ENCODE assay signal across 11 cellular contexts in the genomic region with DNA sequence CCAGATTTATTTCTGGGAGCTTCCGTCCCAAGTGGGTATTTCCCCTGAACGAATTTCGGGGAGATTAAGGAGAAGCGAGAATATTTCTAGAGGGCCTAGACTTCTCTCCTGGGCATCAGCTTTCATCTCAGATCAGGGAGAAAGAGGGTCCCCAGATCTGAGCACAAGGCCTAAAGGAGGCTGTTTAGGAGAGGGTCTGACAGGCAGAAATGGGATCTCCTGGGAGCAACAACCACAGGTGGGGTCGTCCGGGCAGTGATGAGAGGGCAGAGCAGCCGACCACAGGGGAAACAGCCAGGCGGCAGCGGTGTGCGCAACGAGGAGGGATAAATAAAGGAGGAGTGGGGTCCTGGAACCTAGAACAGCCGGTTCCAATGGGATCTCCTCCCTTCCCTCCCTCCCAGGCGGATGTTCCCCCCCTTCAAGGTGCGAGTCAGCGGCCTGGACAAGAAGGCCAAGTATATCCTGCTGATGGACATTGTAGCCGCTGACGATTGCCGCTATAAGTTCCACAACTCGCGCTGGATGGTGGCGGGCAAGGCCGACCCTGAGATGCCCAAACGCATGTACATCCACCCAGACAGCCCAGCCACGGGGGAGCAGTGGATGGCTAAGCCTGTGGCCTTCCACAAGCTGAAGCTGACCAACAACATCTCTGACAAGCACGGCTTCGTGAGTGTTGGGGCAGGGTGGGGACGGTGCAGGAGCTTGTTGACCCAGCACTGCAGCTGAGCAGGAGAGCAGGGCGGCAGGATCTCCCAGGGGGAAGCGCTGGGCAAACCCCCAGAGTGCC. TPM values are rescaled to one million over a fixed set of nuclear protein-coding genes. Genes with fewer than 3 reads are reported as not detected.
DNase-seq lines count a peak whose midpoint lies in the region; ATAC-seq, FAIRE-seq and TF ChIP-seq lines count a peak whose summit lies in the region.
"Had no signal": no experiment of that assay in that cellular context is flagged by ENCODE, and none has a peak within 500 bp of the region (broad histone marks: within the 10 kb centered on the region; RNA-seq: fewer than 3 reads in every experiment).

No MANE protein-coding gene starts in this region.

- H3K4me1 Mint-ChIP-seq in T-helper 2 cell treated with Interferon-gamma antibody and Interleukin-4, amounts not matched to agents 5 μg/mL and 100 μg/mL, for 36 hours (ENCODE audit: low read depth): peaks cover 15% of the 10 kb centered on the region

- ATAC-seq in K562 (no peak), lower lobe of right lung (no peak)

- FAIRE-seq in K562 (lab: Jason Lieb, UNC): no peak
- FAIRE-seq: bronchial epithelial cell had no signal

- no peak for TF ChIP-seq EP300 in K562 (IDR thresholded peaks at IDR 0.05; ENCODE audit: low read length)

- H3K36me3 Mint-ChIP-seq in T-helper 2 cell treated with Interferon-gamma antibody and Interleukin-4, amounts not matched to agents 5 μg/mL and 100 μg/mL, for 36 hours (ENCODE audit: low read depth): peaks cover 3% of the 10 kb centered on the region

- no TSS peak for BruUV-seq in K562 (replicated peaks; lab: Mats Ljungman, UMichigan)

- H3K4me3 ChIP-seq in K562 (no peak overlapping the region), lower lobe of right lung (peak overlapping the region; percentile 67)

- no peaks in the 10 kb centered on the region for H3K9me1 ChIP-seq in K562 (ENCODE audit: control insufficient read depth, insufficient read depth, low read length)

- POLR2A ChIA-PET in K562 (lab: Yijun Ruan, JAX): no interaction called here

- H3K9me3 Mint-ChIP-seq in T-helper 2 cell treated with Interferon-gamma antibody and Interleukin-4, amounts not matched to agents 5 μg/mL and 100 μg/mL, for 36 hours: no peaks in the 10 kb centered on the region

- H3K9me3 ChIP-seq in K562 (replicated peaks; ENCODE audit: control insufficient read depth, insufficient read depth, low read depth, low read length) (no peaks in the 10 kb centered on the region), lower lobe of right lung (no peaks in the 10 kb centered on the region)

- in situ Hi-C loops in K562 (cut with MboI): no loop called here

- H3K4me1 ChIP-seq in K562 (replicated peaks in 1 of 2; ENCODE audit: control insufficient read depth in 2 of 2, insufficient read depth in 2 of 2, low read length in 2 of 2): peaks cover 0 to 10% of the 10 kb centered on the region in 2 experiments; a peak in 2 of 5 replicates
- peaks cover 56% of the 10 kb centered on the region for H3K4me1 ChIP-seq in lower lobe of right lung

- peak overlapping the region; percentile 45 for H3K4me3 Mint-ChIP-seq in T-helper 2 cell treated with Interferon-gamma antibody and Interleukin-4, amounts not matched to agents 5 μg/mL and 100 μg/mL, for 36 hours

- no peak for TF ChIP-seq RAD21 in K562 (CRISPR knock-in tag; conservative IDR thresholded peaks at IDR 0.05 in 1 of 2, IDR thresholded peaks at IDR 0.05 in 1 of 2)

- DNase-seq in T-helper 2 cell treated with Interferon-gamma antibody and Interleukin-4, amounts not matched to agents 5 μg/mL and 100 μg/mL, for 36 hours (ENCODE audit: low spot score): no peak
- DNase-seq in T-helper 2 cell (no peak), K562 (ENCODE audit: extremely low read depth in 1 of 4, low spot score in 3 of 4) (no peak), lower lobe of right lung (no peak), pons (ENCODE audit: low spot score) (no peak), NCI-H187 (lab: John Stamatoyannopoulos, UW) (no peak), NOMO-1 treated with DMSO at 0.1 percent for 48 hours (lab: John Stamatoyannopoulos, UW; ENCODE audit: unreplicated experiment) (no peak)
- DNase-seq: AML-193 had no signal

- no peak for TF ChIP-seq POLR2A in K562 (conservative IDR thresholded peaks at IDR 0.05)

- H3K36me3 ChIP-seq in K562 (ENCODE audit: control insufficient read depth, insufficient read depth, low read length) (no peaks in the 10 kb centered on the region), lower lobe of right lung (peaks cover 24% of the 10 kb centered on the region)

- intact Hi-C loops in K562 (cut with micrococcal nuclease) (no loop called here), lower lobe of right lung (cut with DNase I) (no loop called here)

- H3K27me3 Mint-ChIP-seq in T-helper 2 cell treated with Interferon-gamma antibody and Interleukin-4, amounts not matched to agents 5 μg/mL and 100 μg/mL, for 36 hours (ENCODE audit: low read depth): peaks cover 65% of the 10 kb centered on the region

- 14% methylated on average over 24 of the region's 29 CpGs for WGBS in K562 (ENCODE audit: insufficient coverage, low coverage, missing lambda C conversion rate)

- no peak overlapping the region for H3K4me2 ChIP-seq in K562 (ENCODE audit: insufficient read depth, low read length)

- no peaks in the 10 kb centered on the region for H4K20me1 ChIP-seq in K562 (replicated peaks; ENCODE audit: control insufficient read depth, insufficient read depth, low read length)

- no peak overlapping the region for H3K27ac Mint-ChIP-seq in T-helper 2 cell treated with Interferon-gamma antibody and Interleukin-4, amounts not matched to agents 5 μg/mL and 100 μg/mL, for 36 hours

- no peaks in the 10 kb centered on the region for H3K79me2 ChIP-seq in K562 (ENCODE audit: control insufficient read depth, insufficient read depth, low read length)

- TF ChIP-seq CTCF in K562 (IDR thresholded peaks at IDR 0.05 in 2 of 3, conservative IDR thresholded peaks at IDR 0.05 in 1 of 3; ENCODE audit: insufficient read depth in 2 of 3, low read depth in 1 of 3, low read length in 3 of 3) (no peak), lower lobe of right lung (IDR thresholded peaks at IDR 0.05) (no peak)

- CTCF ChIA-PET in K562 (lab: Yijun Ruan, JAX; ENCODE audit: low intra/inter-chr PET ratio): no interaction called here

- no peak overlapping the region for H3K9ac ChIP-seq in K562 (ENCODE audit: insufficient read depth in 1 of 2, low read depth in 2 of 2, low read length in 2 of 2)

- no peak overlapping the region for H3K27ac ChIP-seq in K562 (ENCODE audit: extremely low read depth, low read depth, low read length)
- H3K27ac ChIP-seq in lower lobe of right lung: peak overlapping the region; percentile 89
- H3K27ac ChIP-seq in temporal lobe (ENCODE audit: low read depth, low read length): peak overlapping the region; percentile 47

- no peak overlapping the region for H2AFZ ChIP-seq in K562 (ENCODE audit: low read depth, low read length)

- H3K27me3 ChIP-seq in K562 (ENCODE audit: control insufficient read depth in 2 of 2, insufficient read depth in 2 of 2, low read length in 2 of 2) (peaks cover 7 to 47% of the 10 kb centered on the region in 2 experiments; a peak in 3 of 5 replicates), lower lobe of right lung (ENCODE audit: low read depth) (peaks cover 91% of the 10 kb centered on the region)

TF ChIP-seq in K562, 482 proteins besides CTCF, POLR2A, EP300 and RAD21 (continues in another document):
- TF ChIP-seq TSC22D4 (tag; IDR thresholded peaks at IDR 0.05): no peak
- no peak for TF ChIP-seq ARID2 (IDR thresholded peaks at IDR 0.05)
- TF ChIP-seq TFAP4 (CRISPR knock-in tag; IDR thresholded peaks at IDR 0.05; ENCODE audit: borderline replicate concordance): no peak
- no peak for TF ChIP-seq ZNF444 (CRISPR knock-in tag; IDR thresholded peaks at IDR 0.05)

RNA-seq across cellular contexts. Expression of gene TBX2, which starts 1.8 kb away (rescaled TPM):
- total RNA-seq in K562 (2011; cell fraction: chromatin; rRNA removed; ENCODE audit: low replicate concordance): not detected in 2 replicates
- not detected in 2 replicates for total RNA-seq in K562 (2011; cell fraction: nucleolus; rRNA removed)
- not detected in 2 replicates for total RNA-seq in K562 (2011; cell fraction: nucleoplasm; rRNA removed)
- total RNA-seq in K562 (2014; rRNA removed) (not detected in 2 replicates), K562 (2014; rRNA removed; fragmentation: Illumina TruSeq; extraction: Trizol) (not detected in 2 replicates), K562 (2015; rRNA removed; fragmentation: Illumina TruSeq; extraction: Trizol) (not detected in 2 replicates), K562 (2021) (0.13 and 0.18 TPM in 2 replicates), lower lobe of right lung (83.3 TPM), temporal lobe (0.49 TPM)
- polyA plus RNA-seq in K562 (2011; rRNA removed) (not detected in 2 replicates), K562 (2014; fragmentation: Illumina TruSeq; extraction: Trizol) (not detected in 2 replicates), K562 (2014; fragmentation: Nextera tagmentation; extraction: Ambion mirVana) (not detected), K562 (2014; rRNA removed) (not detected in 2 replicates)
- not detected in 2 replicates for polyA plus RNA-seq in K562 (2011; cell fraction: cytosol; rRNA removed)
- polyA plus RNA-seq in K562 (2011; cell fraction: nucleus; rRNA removed): not detected in 2 replicates
- 0.03 TPM in 1 of 2 replicates, not detected in the other for polyA plus RNA-seq in K562 (2012)
- not detected in 2 replicates for polyA minus RNA-seq in K562 (2011; rRNA and poly(A)+ RNA removed)
- polyA minus RNA-seq in K562 (2011; cell fraction: cytosol; rRNA and poly(A)+ RNA removed): not detected in 2 replicates
- polyA minus RNA-seq in K562 (2011; cell fraction: nucleus; rRNA and poly(A)+ RNA removed): not detected in 2 replicates

RNA-seq across cellular contexts. Expression of gene TBX4, which starts 50.7 kb away (rescaled TPM):
- not detected in 2 replicates for total RNA-seq in K562 (2011; cell fraction: chromatin; rRNA removed; ENCODE audit: low replicate concordance)
- total RNA-seq in K562 (2011; cell fraction: nucleolus; rRNA removed): not detected in 2 replicates
- not detected in 2 replicates for total RNA-seq in K562 (2011; cell fraction: nucleoplasm; rRNA removed)
- total RNA-seq in K562 (2014; rRNA removed) (not detected in 2 replicates), K562 (2014; rRNA removed; fragmentation: Illumina TruSeq; extraction: Trizol) (not detected in 2 replicates), K562 (2015; rRNA removed; fragmentation: Illumina TruSeq; extraction: Trizol) (not detected in 2 replicates), K562 (2021) (not detected in 2 replicates), lower lobe of right lung (22.3 TPM), temporal lobe (not detected)
- polyA plus RNA-seq in K562 (2011; rRNA removed) (not detected in 2 replicates), K562 (2014; fragmentation: Illumina TruSeq; extraction: Trizol) (not detected in 2 replicates), K562 (2014; fragmentation: Nextera tagmentation; extraction: Ambion mirVana) (not detected), K562 (2014; rRNA removed) (not detected in 2 replicates)
- polyA plus RNA-seq in K562 (2011; cell fraction: cytosol; rRNA removed): not detected in 2 replicates
- polyA plus RNA-seq in K562 (2011; cell fraction: nucleus; rRNA removed): not detected in 2 replicates
- 0.06 TPM in 1 of 2 replicates, not detected in the other for polyA plus RNA-seq in K562 (2012)
- polyA minus RNA-seq in K562 (2011; rRNA and poly(A)+ RNA removed): not detected in 2 replicates
- polyA minus RNA-seq in K562 (2011; cell fraction: cytosol; rRNA and poly(A)+ RNA removed): not detected in 2 replicates
- not detected in 2 replicates for polyA minus RNA-seq in K562 (2011; cell fraction: nucleus; rRNA and poly(A)+ RNA removed)
- total RNA-seq: bronchial epithelial cell, HT1080 had no signal

Comparison
In these comparisons a context has a peak if more than half of its experiments do, and no peak if none do; other contexts are left out.
1. RNA of gene TBX2, which starts 1.8 kb away (total RNA-seq): 83.3 TPM in lower lobe of right lung (single experiment); 0.49 TPM in temporal lobe (single experiment) and 0.13 to 0.18 TPM in K562; every median in the first group is over 10 times any median in the second.
2. RNA of gene TBX4, which starts 50.7 kb away (total RNA-seq): 22.3 TPM in lower lobe of right lung (single experiment); not detected in K562 and not detected in temporal lobe (single experiment); every median in the first group is over 10 times any median in the second.